26 cellular contexts compared by ENCODE assay signal in the genomic region with DNA sequence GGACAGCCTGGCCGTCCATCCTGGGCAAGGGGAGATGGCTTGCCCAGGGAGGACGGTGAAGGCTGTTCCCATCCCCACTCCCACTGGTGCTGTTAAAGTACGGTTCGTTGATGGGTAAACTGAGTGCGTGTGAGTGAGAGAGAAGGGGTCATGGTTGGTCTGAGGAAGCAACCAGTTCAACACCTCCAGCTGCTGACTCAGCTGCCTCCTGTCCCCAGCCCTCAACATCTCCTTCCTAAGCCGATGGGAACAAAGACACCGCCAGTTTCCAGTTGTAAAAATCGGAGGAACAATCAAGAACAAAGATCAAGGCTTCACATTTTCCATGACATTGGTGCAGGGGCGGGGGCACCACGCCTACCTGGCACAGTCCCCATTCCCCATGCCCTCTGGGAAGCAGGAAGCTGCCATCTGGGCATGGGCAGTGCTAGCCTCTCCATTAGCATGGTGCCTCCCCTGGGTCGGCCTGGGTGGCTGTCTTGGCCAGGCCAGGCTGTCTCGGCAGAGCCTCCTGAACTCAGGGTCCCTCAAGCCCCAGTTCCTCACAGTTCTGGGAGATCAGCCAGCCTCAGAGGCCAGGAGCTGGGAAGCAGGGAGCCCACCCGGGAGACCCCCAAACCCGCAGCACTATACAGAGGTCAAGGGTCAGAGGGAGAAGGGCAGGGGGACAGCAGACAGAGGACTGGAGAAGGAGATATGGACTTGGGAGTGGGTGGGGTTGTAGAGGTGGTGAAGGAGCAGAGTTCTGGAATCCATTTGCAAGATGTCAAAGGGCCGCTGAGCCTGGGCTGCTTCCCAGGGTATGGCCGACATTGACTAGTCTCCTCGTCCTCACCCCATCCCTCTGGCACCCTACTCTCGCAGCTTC. TPM values are rescaled to one million over a fixed set of nuclear protein-coding genes. Genes with fewer than 3 reads are reported as not detected.
DNase-seq lines count a peak whose midpoint lies in the region; TF ChIP-seq lines count a peak whose summit lies in the region.
"Had no signal": no experiment of that assay in that cellular context is flagged by ENCODE, and none has a peak within 500 bp of the region (broad histone marks: within the 10 kb centered on the region; RNA-seq: fewer than 3 reads in every experiment).

No MANE protein-coding gene starts in this region.

- H3K9ac ChIP-seq in parathyroid adenoma, result peak overlapping the region; percentile 92

- no peaks in the 10 kb centered on the region for H3K4me1 Mint-ChIP-seq in glutamatergic neuron (ENCODE audit: low read depth, unreplicated experiment)

- peak overlapping the region; percentile 77 for H2AFZ ChIP-seq in parathyroid adenoma

- H3K36me3 ChIP-seq in MG63 (no peaks in the 10 kb centered on the region), parathyroid adenoma (ENCODE audit: control insufficient read depth, insufficient read depth, low read length) (no peaks in the 10 kb centered on the region)
- H3K36me3 ChIP-seq: thyroid gland had no signal

- peaks cover 57% of the 10 kb centered on the region for H3K4me1 ChIP-seq in parathyroid adenoma
- H3K4me1 ChIP-seq: Caco-2 had no signal

- no peaks in the 10 kb centered on the region for H3K27me3 ChIP-seq in MG63
- H3K27me3 ChIP-seq in parathyroid adenoma (ENCODE audit: control insufficient read depth, insufficient read depth, low read length), result no peaks in the 10 kb centered on the region
- H3K27me3 ChIP-seq: thyroid gland had no signal

- H3K27me3 Mint-ChIP-seq in glutamatergic neuron (ENCODE audit: unreplicated experiment), result peaks cover 16% of the 10 kb centered on the region

- peaks cover 11% of the 10 kb centered on the region for H3K9me3 Mint-ChIP-seq in glutamatergic neuron (ENCODE audit: unreplicated experiment)
- H3K9me3 Mint-ChIP-seq: activated CD4-positive, alpha-beta memory T cell treated with anti-CD3 and anti-CD28 coated beads for 36 hours; activated naive CD4-positive, alpha-beta T cell treated with anti-CD3 and anti-CD28 coated beads for 36 hours; memory B cell; natural killer cell treated with Interleukin-12 subunit alpha and Interleukin-12 subunit beta and Interleukin-15 and Interleukin-18, amount 100 ng/mL, for 72 hours; T-helper 2 cell treated with Interferon-gamma antibody and Interleukin-4, amounts not matched to agents 5 μg/mL and 100 μg/mL, for 36 hours; WTC11 had no signal

- H3K4me3 ChIP-seq in MG63 (no peak overlapping the region), parathyroid adenoma (ENCODE audit: low read depth, low read length) (peak overlapping the region; percentile 64)
- H3K4me3 ChIP-seq: skin epidermis, thyroid gland had no signal

- H3K27ac Mint-ChIP-seq in glutamatergic neuron (ENCODE audit: unreplicated experiment), result peak overlapping the region; percentile 48
- H3K27ac Mint-ChIP-seq: activated CD4-positive, alpha-beta memory T cell treated with anti-CD3 and anti-CD28 coated beads for 36 hours; activated naive CD4-positive, alpha-beta T cell treated with anti-CD3 and anti-CD28 coated beads for 36 hours; memory B cell; natural killer cell treated with Interleukin-12 subunit alpha and Interleukin-12 subunit beta and Interleukin-15 and Interleukin-18, amount 100 ng/mL, for 72 hours; progenitor cell of endocrine pancreas; T-helper 2 cell treated with Interferon-gamma antibody and Interleukin-4, amounts not matched to agents 5 μg/mL and 100 μg/mL, for 36 hours; WTC11 had no signal

- H3K27ac ChIP-seq in parathyroid adenoma, result peak overlapping the region; percentile 100
- H3K27ac ChIP-seq: thyroid gland had no signal

- H3K9me3 ChIP-seq in MG63, result no peaks in the 10 kb centered on the region
- no peaks in the 10 kb centered on the region for H3K9me3 ChIP-seq in parathyroid adenoma (ENCODE audit: control insufficient read depth, low read length)
- H3K9me3 ChIP-seq: Caco-2, thyroid gland had no signal

- DNase-seq in Caki2 (ENCODE audit: low read depth) (peak; percentile 4), MG63 (peak; percentile 50), glutamatergic neuron (no peak), activated gamma-delta T cell (lab: John Stamatoyannopoulos, UW) (no peak), DMS114 treated with DMSO at 0.1 percent for 48 hours (lab: John Stamatoyannopoulos, UW; ENCODE audit: unreplicated experiment) (no peak)
- DNase-seq in stimulated activated CD4-positive, alpha-beta T cell treated with anti-CD3 and anti-CD28 coated beads, Interleukin-4, amount 100 ng/mL, for 1 hour, result no peak
- DNase-seq: activated CD4-positive, alpha-beta memory T cell treated with anti-CD3 and anti-CD28 coated beads for 36 hours; activated naive CD4-positive, alpha-beta T cell treated with anti-CD3 and anti-CD28 coated beads for 36 hours; activated T-cell treated with anti-CD3 and anti-CD28 coated beads for 4 hours; AML-193; aorta; Caco-2; central memory CD4-positive, alpha-beta T cell; kidney glomerular epithelial cell; NCI-H1694 treated with DMSO at 0.1 percent for 48 hours; stimulated activated CD4-positive, alpha-beta T cell treated with anti-CD3 and anti-CD28 coated beads, Interleukin-2, amount 100 ng/mL, for 48 hours; stimulated activated naive CD8-positive, alpha-beta T cell treated with anti-CD3 and anti-CD28 coated beads, Interleukin-15, Interleukin-2, amounts not matched to agents 100 U/mL and 50 U/mL, for 24 hours; thyroid gland had no signal

- no peak overlapping the region for H3K4me3 Mint-ChIP-seq in glutamatergic neuron (ENCODE audit: unreplicated experiment)
- H3K4me3 Mint-ChIP-seq: activated CD4-positive, alpha-beta memory T cell treated with anti-CD3 and anti-CD28 coated beads for 36 hours; activated naive CD4-positive, alpha-beta T cell treated with anti-CD3 and anti-CD28 coated beads for 36 hours; memory B cell; natural killer cell treated with Interleukin-12 subunit alpha and Interleukin-12 subunit beta and Interleukin-15 and Interleukin-18, amount 100 ng/mL, for 72 hours; T-helper 2 cell treated with Interferon-gamma antibody and Interleukin-4, amounts not matched to agents 5 μg/mL and 100 μg/mL, for 36 hours; WTC11 had no signal

- TF ChIP-seq CTCF in glutamatergic neuron (IDR thresholded peaks at IDR 0.05; ENCODE audit: partially characterized antibody, unreplicated experiment) (no peak), parathyroid adenoma (IDR thresholded peaks at IDR 0.05) (no peak)

- in situ Hi-C loops in Caki2 (cut with HindIII; ENCODE audit: low pct_unique_long_range_greater_than_20kb, low sequenced_read_pairs), result no loop called here

- peak overlapping the region; percentile 92 for H3K4me2 ChIP-seq in parathyroid adenoma (ENCODE audit: low read length)

- H3K36me3 Mint-ChIP-seq in glutamatergic neuron (ENCODE audit: unreplicated experiment), result no peaks in the 10 kb centered on the region
- H3K36me3 Mint-ChIP-seq: activated CD4-positive, alpha-beta memory T cell treated with anti-CD3 and anti-CD28 coated beads for 36 hours; memory B cell; natural killer cell treated with Interleukin-12 subunit alpha and Interleukin-12 subunit beta and Interleukin-15 and Interleukin-18, amount 100 ng/mL, for 72 hours; WTC11 had no signal

- H3K79me2 ChIP-seq in parathyroid adenoma, result no peaks in the 10 kb centered on the region

RNA-seq across cellular contexts. Expression of gene TMEM106C, which starts 19.7 kb away (rescaled TPM):
- 212 and 223 TPM in 2 replicates for total RNA-seq in Caki2 (2014; rRNA removed; shearing (Covaris generic); ENCODE audit: low replicate concordance)
- total RNA-seq in MG63 (2014; rRNA removed; shearing (Covaris generic); ENCODE audit: low replicate concordance), result 130 and 148 TPM in 2 replicates
- 24.0 TPM for total RNA-seq in glutamatergic neuron (ENCODE audit: unreplicated experiment)

RNA-seq across cellular contexts. Expression of gene VDR, which starts 38.9 kb away (rescaled TPM):
- 0.14 and 0.55 TPM in 2 replicates for total RNA-seq in Caki2 (2014; rRNA removed; shearing (Covaris generic); ENCODE audit: low replicate concordance)
- total RNA-seq in MG63 (2014; rRNA removed; shearing (Covaris generic); ENCODE audit: low replicate concordance), result 14.7 and 15.9 TPM in 2 replicates
- not detected for total RNA-seq in glutamatergic neuron (ENCODE audit: unreplicated experiment)
- total RNA-seq: frontal cortex had no signal

Comparison
In these comparisons a context has a peak if more than half of its experiments do, and no peak if none do; other contexts are left out.
1. DNase-seq: peak in Caki2 (single experiment) and MG63 (single experiment); none in glutamatergic neuron (single experiment), stimulated activated CD4-positive, alpha-beta T cell treated with anti-CD3 and anti-CD28 coated beads, Interleukin-4, amount 100 ng/mL, for 1 hour (single experiment), activated gamma-delta T cell (single experiment) and DMS114 treated with DMSO at 0.1 percent for 48 hours (single experiment).
2. RNA of gene VDR, which starts 38.9 kb away (total RNA-seq): 14.7 to 15.9 TPM in MG63; 0.14 to 0.55 TPM in Caki2 and not detected in glutamatergic neuron (single experiment); every median in the first group is over 10 times any median in the second.